Comparison of ENCODE assay signal across 11 cellular contexts in the genomic region with DNA sequence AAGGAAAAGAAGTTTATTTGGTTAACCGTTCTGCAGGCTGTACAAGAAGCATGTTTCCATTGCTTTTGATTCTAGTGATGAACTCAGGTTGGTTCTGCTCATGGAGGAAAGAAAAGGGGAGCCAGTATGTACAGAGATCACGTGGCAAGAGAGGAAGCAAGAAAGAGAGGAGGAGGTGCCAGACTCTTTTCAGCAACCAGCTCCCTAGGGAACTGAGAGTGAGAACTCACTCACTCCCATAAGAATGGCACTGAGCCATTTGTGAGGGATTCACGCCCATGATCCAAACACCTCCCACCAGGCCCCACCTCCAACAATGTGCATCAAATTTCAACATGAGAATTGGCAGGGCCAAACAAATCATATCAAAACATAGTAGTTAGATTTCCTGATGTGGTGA.
A peak's percentile ranks its signal among the peaks of the same experiment; 100 is the strongest.
DNase-seq lines count a peak whose midpoint lies in the region; ATAC-seq and TF ChIP-seq lines count a peak whose summit lies in the region.
"Had no signal": no experiment of that assay in that cellular context is flagged by ENCODE, and none has a peak within 500 bp of the region (broad histone marks: within the 10 kb centered on the region; RNA-seq: fewer than 3 reads in every experiment).

No MANE protein-coding gene starts in this region.

- no peaks in the 10 kb centered on the region for H3K36me3 ChIP-seq in esophagus squamous epithelium
- H3K36me3 ChIP-seq in testis (ENCODE audit: low read depth, missing control alignments), result no peaks in the 10 kb centered on the region

- H3K4me1 ChIP-seq in esophagus squamous epithelium, result no peaks in the 10 kb centered on the region
- H3K4me1 ChIP-seq in testis, result no peaks in the 10 kb centered on the region
- H3K4me1 ChIP-seq: A549 had no signal

- H3K4me3 ChIP-seq in cardiac fibroblast (replicated peaks in 1 of 2; ENCODE audit: low read depth in 2 of 2, low read length in 2 of 2), result no peak overlapping the region
- H3K4me3 ChIP-seq in esophagus squamous epithelium, result no peak overlapping the region
- no peak overlapping the region for H3K4me3 ChIP-seq in testis
- H3K4me3 ChIP-seq: A549 had no signal

- peak; percentile 72 for ATAC-seq in sciatic nerve
- ATAC-seq: A549; activated CD8-positive, alpha-beta memory T cell treated with anti-CD3 and anti-CD28 coated beads, Interleukin-2, amount 10 ng/mL, durations not matched to agents 7 days and 5 days had no signal

- no peaks in the 10 kb centered on the region for H3K9me3 ChIP-seq in esophagus squamous epithelium
- no peaks in the 10 kb centered on the region for H3K9me3 ChIP-seq in testis
- H3K9me3 ChIP-seq: A549 had no signal

- no peak for TF ChIP-seq POLR2A in esophagus squamous epithelium (IDR thresholded peaks at IDR 0.05)
- no peak for TF ChIP-seq POLR2A in testis (IDR thresholded peaks at IDR 0.05)

- H3K27ac ChIP-seq in esophagus squamous epithelium (no peak overlapping the region), testis (no peak overlapping the region)
- H3K27ac ChIP-seq: A549 had no signal

- intact Hi-C loops in sciatic nerve (cut with DNase I) (no loop called here), esophagus squamous epithelium (cut with DNase I) (no loop called here), testis (cut with DNase I; ENCODE audit: low total_unique reads) (no loop called here)

- peak in 2 of 3 experiments; percentile 32 to 88 for DNase-seq in NCI-H1417 (lab: John Stamatoyannopoulos, UW)
- no peak for DNase-seq in NCI-H1417 treated with DMSO at 0.1 percent for 48 hours (lab: John Stamatoyannopoulos, UW)
- DNase-seq in NCI-H1436 (lab: John Stamatoyannopoulos, UW), result peak; percentile 90
- DNase-seq in cardiac fibroblast (ENCODE audit: low read depth in 2 of 2), result peak; percentile 76
- no peak for DNase-seq in sciatic nerve (ENCODE audit: low spot score)
- DNase-seq in DMS53 (lab: John Stamatoyannopoulos, UW), result no peak
- DNase-seq in esophagus squamous epithelium (lab: John Stamatoyannopoulos, UW), result no peak
- DNase-seq in testis, result no peak
- DNase-seq: activated CD8-positive, alpha-beta memory T cell treated with anti-CD3 and anti-CD28 coated beads, Interleukin-2, amount 10 ng/mL, durations not matched to agents 7 days and 5 days; NK-92 treated with Interleukin-12 subunit alpha and Interleukin-12 subunit beta, amount 100 ng/mL, for 24 hours had no signal

- TF ChIP-seq CTCF in cardiac fibroblast (IDR thresholded peaks at IDR 0.05; ENCODE audit: low read depth, low read length), result no peak
- no peak for TF ChIP-seq CTCF in esophagus squamous epithelium (IDR thresholded peaks at IDR 0.05)
- no peak for TF ChIP-seq CTCF in testis (IDR thresholded peaks at IDR 0.05)

- WGBS in esophagus squamous epithelium, 2 donors, result 42 to 43% methylated on average over 3 of the region's 3 CpGs
- WGBS in testis, 2 donors, result 39 to 56% methylated on average over 3 of the region's 3 CpGs

- H3K27me3 ChIP-seq in esophagus squamous epithelium (no peaks in the 10 kb centered on the region), testis (no peaks in the 10 kb centered on the region)

Comparison
In these comparisons a context has a peak if more than half of its experiments do, and no peak if none do; other contexts are left out.
1. DNase-seq: peak in NCI-H1417 (2 of 3), NCI-H1436 (single experiment) and cardiac fibroblast (2 of 2); none in NCI-H1417 treated with DMSO at 0.1 percent for 48 hours (single experiment), sciatic nerve (single experiment), DMS53 (single experiment), esophagus squamous epithelium (single experiment) and testis (single experiment).